ENCODE assay signal across 18 cellular contexts in the genomic region with DNA sequence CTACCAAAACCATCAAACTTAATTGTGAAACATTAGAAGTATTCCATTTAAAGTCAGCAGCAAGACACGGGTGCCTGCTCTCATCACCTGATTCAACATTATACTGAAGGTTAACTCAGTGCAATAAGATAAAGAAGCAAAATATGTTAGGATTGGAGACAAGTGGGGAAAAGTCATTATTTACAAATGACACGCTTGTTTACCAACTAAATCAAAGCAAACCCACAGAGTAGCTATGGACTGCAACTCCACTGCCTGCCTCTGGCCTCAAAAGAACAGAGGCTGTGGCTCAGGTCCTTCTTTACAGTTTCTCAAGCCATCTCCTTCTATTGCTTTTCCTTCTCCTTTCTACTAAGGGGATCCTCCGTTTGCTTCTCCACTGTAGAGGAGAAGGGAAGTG. TPM values are rescaled to one million over a fixed set of nuclear protein-coding genes. Genes with fewer than 3 reads are reported as not detected.
A peak's percentile ranks its signal among the peaks of the same experiment; 100 is the strongest.
DNase-seq lines count a peak whose midpoint lies in the region; ATAC-seq, FAIRE-seq and TF ChIP-seq lines count a peak whose summit lies in the region.
"Had no signal": no experiment of that assay in that cellular context is flagged by ENCODE, and none has a peak within 500 bp of the region (broad histone marks: within the 10 kb centered on the region; RNA-seq: fewer than 3 reads in every experiment).

No MANE protein-coding gene starts in this region.

- no peak overlapping the region for H2AFZ ChIP-seq in PC-3 (ENCODE audit: low read length)
- peak overlapping the region; percentile 59 for H2AFZ ChIP-seq in GM12878 (ENCODE audit: control insufficient read depth, low read depth, low read length)

- no peak for TF ChIP-seq POLR2A in GM12878 (IDR thresholded peaks at IDR 0.05; ENCODE audit: low read depth, low read length)
- TF ChIP-seq POLR2A in sigmoid colon (IDR thresholded peaks at IDR 0.05): no peak

- H3K79me2 ChIP-seq in PC-3 (ENCODE audit: low read length) (no peaks in the 10 kb centered on the region), GM12878 (ENCODE audit: control insufficient read depth, insufficient read depth, low read length) (no peaks in the 10 kb centered on the region)

- H3F3A ChIP-seq in PC-3 (ENCODE audit: low read length, unreplicated experiment): no peaks in the 10 kb centered on the region

- H3K9ac ChIP-seq in PC-3 (ENCODE audit: low read length) (no peak overlapping the region), GM12878 (ENCODE audit: control insufficient read depth, insufficient read depth, low read length) (no peak overlapping the region)
- H3K9ac ChIP-seq: BLaER1 treated with 17β-estradiol and CSF1 and Interleukin-3, amounts not matched to agents 10 nM and 100 nM; GM23248 had no signal

- no peaks in the 10 kb centered on the region for H3K27me3 ChIP-seq in PC-3 (ENCODE audit: low read length)
- H3K27me3 ChIP-seq in GM12878 (replicated peaks in 1 of 2; ENCODE audit: control insufficient read depth in 2 of 2, insufficient read depth in 2 of 2, low read length in 1 of 2): no peaks in the 10 kb centered on the region
- H3K27me3 ChIP-seq in sigmoid colon: no peaks in the 10 kb centered on the region
- H3K27me3 ChIP-seq: BLaER1 treated with 17β-estradiol and CSF1 and Interleukin-3, amounts not matched to agents 10 nM and 100 nM had no signal

- FAIRE-seq in GM12878 (lab: Jason Lieb, UNC): no peak
- FAIRE-seq: D721Med, GM12891 had no signal

- RAD21 ChIA-PET in GM12878 (lab: Charles Lee; ENCODE audit: unreplicated experiment): no interaction called here

- H4K20me1 ChIP-seq in PC-3 (ENCODE audit: low read length) (no peaks in the 10 kb centered on the region), GM12878 (ENCODE audit: control insufficient read depth, insufficient read depth) (no peaks in the 10 kb centered on the region)
- H4K20me1 ChIP-seq: BLaER1 treated with 17β-estradiol and CSF1 and Interleukin-3, amounts not matched to agents 10 nM and 100 nM had no signal

- no peaks in the 10 kb centered on the region for H3K36me3 Mint-ChIP-seq in stimulated activated memory B cell treated with anti-CD40 and anti-IgM and Interleukin-4, amounts not matched to agents 10 μg/mL and 1 μg/mL and 100 μg/mL, for 72 hours

- intact Hi-C loops in PC-3 (cut with micrococcal nuclease): no loop called here
- intact Hi-C loops in GM12878 (cut with micrococcal nuclease; ENCODE audit: unreplicated experiment): no loop called here
- intact Hi-C loops in posterior vena cava (cut with DNase I): no loop called here
- intact Hi-C loops in sigmoid colon (cut with DNase I): no loop called here

- H3K36me3 ChIP-seq in PC-3 (ENCODE audit: low read depth, low read length): no peaks in the 10 kb centered on the region
- no peaks in the 10 kb centered on the region for H3K36me3 ChIP-seq in GM12878 (ENCODE audit: control insufficient read depth in 2 of 2, insufficient read depth in 2 of 2, low read length in 1 of 2)
- no peaks in the 10 kb centered on the region for H3K36me3 ChIP-seq in sigmoid colon
- H3K36me3 ChIP-seq: BLaER1 treated with 17β-estradiol and CSF1 and Interleukin-3, amounts not matched to agents 10 nM and 100 nM had no signal

- SMC1A ChIA-PET in GM12878 (lab: Charles Lee; ENCODE audit: uncharacterized antibody, unreplicated experiment): interaction anchor here (1.5 kb wide), 1 partner anchor 15 kb away, joined by 5 read pairs; no protein-coding TSS in a partner anchor

- peak; percentile 46; the same call in 1 of the 2 replicates for ATAC-seq in PC-3
- no peak for ATAC-seq in GM12878
- ATAC-seq in stimulated activated memory B cell treated with anti-CD40 and anti-IgM and Interleukin-4, amounts not matched to agents 10 μg/mL and 1 μg/mL and 100 μg/mL, for 72 hours: peak; percentile 8

- no peaks in the 10 kb centered on the region for H3K9me3 Mint-ChIP-seq in stimulated activated memory B cell treated with anti-CD40 and anti-IgM and Interleukin-4, amounts not matched to agents 10 μg/mL and 1 μg/mL and 100 μg/mL, for 72 hours
- H3K9me3 Mint-ChIP-seq: CD4-positive, alpha-beta T cell had no signal

- H3K4me2 ChIP-seq in PC-3 (ENCODE audit: low read length): no peak overlapping the region
- H3K4me2 ChIP-seq in GM12878 (ENCODE audit: control insufficient read depth, insufficient read depth): no peak overlapping the region
- H3K4me2 ChIP-seq: BLaER1 treated with 17β-estradiol and CSF1 and Interleukin-3, amounts not matched to agents 10 nM and 100 nM had no signal

- H3K27ac ChIP-seq in PC-3 (ENCODE audit: low read length): no peak overlapping the region
- no peak overlapping the region for H3K27ac ChIP-seq in GM12878 (ENCODE audit: control insufficient read depth, insufficient read depth)
- no peak overlapping the region for H3K27ac ChIP-seq in sigmoid colon
- H3K27ac ChIP-seq: BLaER1 treated with 17β-estradiol and CSF1 and Interleukin-3, amounts not matched to agents 10 nM and 100 nM; GM23248 had no signal

- no peak overlapping the region for H3K4me3 Mint-ChIP-seq in stimulated activated memory B cell treated with anti-CD40 and anti-IgM and Interleukin-4, amounts not matched to agents 10 μg/mL and 1 μg/mL and 100 μg/mL, for 72 hours
- H3K4me3 Mint-ChIP-seq: CD4-positive, alpha-beta T cell had no signal

- POLR2A ChIA-PET in PC-3 (lab: Charles Lee; ENCODE audit: unreplicated experiment) (no interaction called here), GM12878 (lab: Charles Lee) (no interaction called here)

- H3K4me1 ChIP-seq in PC-3 (ENCODE audit: insufficient read depth, low read length) (peaks cover 8% of the 10 kb centered on the region; the same call in 1 of the 2 replicates), GM12878 (ENCODE audit: control insufficient read depth, insufficient read depth, low read length) (peaks cover 17% of the 10 kb centered on the region), sigmoid colon (no peaks in the 10 kb centered on the region)
- H3K4me1 ChIP-seq: BLaER1 treated with 17β-estradiol and CSF1 and Interleukin-3, amounts not matched to agents 10 nM and 100 nM had no signal

- BruUV-seq in PC-3 (replicated peaks; lab: Mats Ljungman, UMichigan) (no TSS peak), GM12878 (replicated peaks; lab: Mats Ljungman, UMichigan) (no TSS peak)

- DNase-seq in DMS53 (lab: John Stamatoyannopoulos, UW): peak; percentile 35
- DNase-seq in DMS53 treated with DMSO at 0.1 percent for 48 hours (lab: John Stamatoyannopoulos, UW; ENCODE audit: unreplicated experiment): no peak
- peak; percentile 17 for DNase-seq in PC-3
- no peak for DNase-seq in GM12878 (ENCODE audit: low read depth, low spot score)
- no peak for DNase-seq in posterior vena cava (ENCODE audit: low spot score)
- DNase-seq in sigmoid colon: no peak
- no peak for DNase-seq in NCI-H82 (lab: John Stamatoyannopoulos, UW)
- DNase-seq: 8988T; CD4-positive, alpha-beta T cell; DMS153; GM23248; H7 had no signal

- in situ Hi-C loops in GM12878 (cut with MboI): no loop called here

- no peaks in the 10 kb centered on the region for H3K9me3 ChIP-seq in PC-3 (ENCODE audit: low read length)
- no peaks in the 10 kb centered on the region for H3K9me3 ChIP-seq in GM12878 (replicated peaks; ENCODE audit: control insufficient read depth, insufficient read depth, low read length)
- no peaks in the 10 kb centered on the region for H3K9me3 ChIP-seq in sigmoid colon
- H3K9me3 ChIP-seq: BLaER1 treated with 17β-estradiol and CSF1 and Interleukin-3, amounts not matched to agents 10 nM and 100 nM had no signal

- no peak for TF ChIP-seq CTCF in PC-3 (conservative IDR thresholded peaks at IDR 0.05; ENCODE audit: low read depth, low read length)
- TF ChIP-seq CTCF in GM12878 (IDR thresholded peaks at IDR 0.05 in 2 of 3, conservative IDR thresholded peaks at IDR 0.05 in 1 of 3; ENCODE audit: control insufficient read depth in 2 of 3, extremely low read depth in 1 of 3, insufficient read depth in 1 of 3, low read depth in 3 of 3, low read length in 3 of 3): no peak
- TF ChIP-seq CTCF in sigmoid colon (IDR thresholded peaks at IDR 0.05): no peak

- H3K4me1 Mint-ChIP-seq in stimulated activated memory B cell treated with anti-CD40 and anti-IgM and Interleukin-4, amounts not matched to agents 10 μg/mL and 1 μg/mL and 100 μg/mL, for 72 hours: peaks cover 11% of the 10 kb centered on the region

- TF ChIP-seq EP300 in GM12878 (IDR thresholded peaks at IDR 0.05; ENCODE audit: borderline replicate concordance in 1 of 2, control insufficient read depth in 1 of 2, low read depth in 2 of 2, low read length in 2 of 2) (no peak), sigmoid colon (IDR thresholded peaks at IDR 0.05) (no peak)

- 46% methylated on average over 3 of the region's 3 CpGs for WGBS in GM12878 (ENCODE audit: insufficient coverage, insufficient replicate concordance, low lambda C conversion rate, missing lambda C conversion rate)
- 43 to 63% methylated on average over 3 of the region's 3 CpGs for WGBS in sigmoid colon, 2 donors

- no peak overlapping the region for H3K4me3 ChIP-seq in PC-3 (ENCODE audit: low read length)
- H3K4me3 ChIP-seq in GM12878: no peak overlapping the region
- H3K4me3 ChIP-seq in sigmoid colon: no peak overlapping the region
- H3K4me3 ChIP-seq: BLaER1 treated with 17β-estradiol and CSF1 and Interleukin-3, amounts not matched to agents 10 nM and 100 nM; GM23248 had no signal

- peaks cover 27% of the 10 kb centered on the region for H3K27me3 Mint-ChIP-seq in stimulated activated memory B cell treated with anti-CD40 and anti-IgM and Interleukin-4, amounts not matched to agents 10 μg/mL and 1 μg/mL and 100 μg/mL, for 72 hours

- H3K9me2 ChIP-seq in PC-3 (replicated peaks; ENCODE audit: low read length): no peaks in the 10 kb centered on the region

- no peak for TF ChIP-seq RAD21 in GM12878 (IDR thresholded peaks at IDR 0.05; ENCODE audit: insufficient read depth, low read depth, low read length)

- no peak overlapping the region for H3K27ac Mint-ChIP-seq in stimulated activated memory B cell treated with anti-CD40 and anti-IgM and Interleukin-4, amounts not matched to agents 10 μg/mL and 1 μg/mL and 100 μg/mL, for 72 hours
- H3K27ac Mint-ChIP-seq: CD4-positive, alpha-beta T cell; IgD-negative memory B cell had no signal

- CTCF ChIA-PET in PC-3 (lab: Charles Lee) (no interaction called here), GM12878 (lab: Yijun Ruan, JAX) (interaction anchor here (1.2 to 1.3 kb wide), 2 partner anchors 11 to 54 kb away, joined by 3 to 4 read pairs; no protein-coding TSS in a partner anchor)

RNA-seq across cellular contexts. Expression of gene ATP12A, which starts 21.0 kb away (rescaled TPM):
- total RNA-seq in PC-3 (2014; rRNA removed) (0.11 TPM in 1 of 2 replicates, not detected in the other), GM12878 (2014; rRNA removed) (0.06 TPM in 1 of 2 replicates, not detected in the other), GM12878 (2014; rRNA removed; fragmentation: Illumina TruSeq; extraction: Trizol) (0.05 TPM in 1 of 2 replicates, not detected in the other), GM12878 (2021) (not detected in 2 replicates), posterior vena cava (not detected), sigmoid colon (not detected)
- 0.10 TPM in 1 of 2 replicates, not detected in the other for total RNA-seq in GM12878 (2013; cell fraction: nucleolus; rRNA removed)
- not detected for polyA plus RNA-seq in GM12878 (2011; ENCODE audit: low read depth)
- polyA plus RNA-seq in GM12878 (2011; rRNA removed) (not detected in 2 replicates), GM12878 (2014; fragmentation: Illumina TruSeq; extraction: Trizol) (0.03 and 0.06 TPM in 2 replicates), GM12878 (2014; fragmentation: Nextera tagmentation; extraction: Ambion mirVana) (under 1 TPM; 0.02 to 0.08 TPM), GM12878 (2014; rRNA removed) (not detected in 2 replicates), GM12878 (2016; fragmentation: Nextera tagmentation; extraction: Ambion mirVana) (not detected), sigmoid colon (not detected)
- 0.01 TPM in 1 of 2 replicates, not detected in the other for polyA plus RNA-seq in GM12878 (2011; cell fraction: cytosol; rRNA removed)
- polyA plus RNA-seq in GM12878 (2011; cell fraction: nucleus; rRNA removed): not detected in 2 replicates
- 0.03 TPM in 1 of 2 replicates, not detected in the other for polyA plus RNA-seq in GM12878 (2012)
- not detected in 2 replicates for polyA minus RNA-seq in GM12878 (2011; rRNA and poly(A)+ RNA removed)
- not detected in 2 replicates for polyA minus RNA-seq in GM12878 (2011; cell fraction: cytosol; rRNA and poly(A)+ RNA removed)
- not detected in 2 replicates for polyA minus RNA-seq in GM12878 (2011; cell fraction: nucleus; rRNA and poly(A)+ RNA removed)
- total RNA-seq: GM23248, HT1080 had no signal
- polyA plus RNA-seq: GM23248, IgD-negative memory B cell had no signal

Comparison
In these comparisons a context has a peak if more than half of its experiments do, and no peak if none do; other contexts are left out.
1. DNase-seq: peak in DMS53 (single experiment) and PC-3 (single experiment); none in DMS53 treated with DMSO at 0.1 percent for 48 hours (single experiment), GM12878 (single experiment), posterior vena cava (single experiment), sigmoid colon (single experiment) and NCI-H82 (single experiment).